In genomic region chr2:26772064-26773001, GRCh38 we compare ENCODE assay signal across 8 cellular contexts. TPM values are rescaled to one million over a fixed set of nuclear protein-coding genes. Genes with fewer than 3 reads are reported as not detected.
DNase-seq lines count a peak whose midpoint lies in the region; ATAC-seq and TF ChIP-seq lines count a peak whose summit lies in the region.

No MANE protein-coding gene starts in this region.

- H3K27ac ChIP-seq in KOPT-K1 (ENCODE audit: low read depth, low read length, poor library complexity, severe bottlenecking) = peak overlapping the region; percentile 57

- H3K36me3 ChIP-seq in KOPT-K1 (ENCODE audit: insufficient read depth, low read length) = peaks cover 49% of the 10 kb centered on the region

- intact Hi-C loops in Right ventricle myocardium superior (cut with DNase I) = no loop called here
- intact Hi-C loops in sciatic nerve (cut with DNase I) = no loop called here

- ATAC-seq in Right ventricle myocardium superior (ENCODE audit: poor library complexity) (peak; percentile 90), sciatic nerve (peak; percentile 95), HG02642 (IDR thresholded peaks at IDR 0.05; ENCODE audit: poor library complexity, unreplicated experiment) (no peak), GM18870 (IDR thresholded peaks at IDR 0.05; ENCODE audit: unreplicated experiment) (no peak)

- H3K9me3 ChIP-seq in KOPT-K1 (ENCODE audit: insufficient read depth, low read length, poor library complexity, severe bottlenecking) = no peaks in the 10 kb centered on the region

- TF ChIP-seq CTCF in AG09319 (IDR thresholded peaks at IDR 0.05; ENCODE audit: low read depth, low read length) = no peak

- DNase-seq in AG09319 (ENCODE audit: extremely low read depth, low read depth) (peak; percentile 64), Right ventricle myocardium superior (peak; percentile 97), sciatic nerve (ENCODE audit: low spot score) (peak; percentile 96), HPDE6-E6E7 (ENCODE audit: extremely low spot score) (no peak)
- DNase-seq in activated effector memory CD4-positive, alpha-beta T cell treated with anti-CD3 and anti-CD28 coated beads, Interleukin-2, amount 50 U/mL, for 16 hours = peak; percentile 66

RNA-seq across cellular contexts. Expression of gene SLC35F6, which starts 8.2 kb away (rescaled TPM):
- 18.3 TPM for total RNA-seq in Right ventricle myocardium superior
- total RNA-seq in sciatic nerve = 27.6 TPM

RNA-seq across cellular contexts. Expression of gene CENPA, which starts 13.5 kb away (rescaled TPM):
- 0.51 TPM for total RNA-seq in Right ventricle myocardium superior
- 0.31 TPM for total RNA-seq in sciatic nerve

Comparison
In these comparisons a context has a peak if more than half of its experiments do, and no peak if none do; other contexts are left out.
1. ATAC-seq: peak in Right ventricle myocardium superior (single experiment) and sciatic nerve (single experiment); none in HG02642 (single experiment) and GM18870 (single experiment).